1 cellular context compared by ENCODE assay signal in the genomic region with DNA sequence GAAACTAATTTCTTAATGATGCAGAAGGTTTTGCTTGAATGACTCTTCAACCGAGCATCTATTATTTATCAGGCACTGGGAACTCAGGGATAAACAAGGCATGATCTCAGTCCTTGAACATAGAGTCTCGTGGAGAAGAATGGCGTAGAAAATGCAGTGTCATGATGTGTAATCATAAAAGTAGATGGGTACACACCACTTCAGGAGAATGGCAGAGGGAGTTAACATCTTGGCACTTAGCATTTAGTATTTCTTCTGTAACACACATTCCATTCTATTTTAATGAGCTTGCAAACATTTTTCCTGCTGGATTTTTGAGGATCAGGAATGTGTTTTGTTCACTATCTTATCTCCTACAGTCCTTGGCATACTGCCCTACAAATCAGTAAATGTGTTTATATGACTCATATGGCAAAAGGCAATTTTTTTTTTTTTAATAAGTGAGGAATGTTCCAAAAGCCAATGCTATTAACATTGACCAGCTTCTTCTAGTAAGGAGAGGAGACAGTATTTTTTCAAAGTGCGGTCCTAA.
TF ChIP-seq lines count a peak whose summit lies in the region.

No MANE protein-coding gene starts in this region.

TF ChIP-seq in SK-N-SH, 30 proteins besides CTCF, POLR2A, EP300 and RAD21 (continued from another document):
- TF ChIP-seq, protein P1, sequence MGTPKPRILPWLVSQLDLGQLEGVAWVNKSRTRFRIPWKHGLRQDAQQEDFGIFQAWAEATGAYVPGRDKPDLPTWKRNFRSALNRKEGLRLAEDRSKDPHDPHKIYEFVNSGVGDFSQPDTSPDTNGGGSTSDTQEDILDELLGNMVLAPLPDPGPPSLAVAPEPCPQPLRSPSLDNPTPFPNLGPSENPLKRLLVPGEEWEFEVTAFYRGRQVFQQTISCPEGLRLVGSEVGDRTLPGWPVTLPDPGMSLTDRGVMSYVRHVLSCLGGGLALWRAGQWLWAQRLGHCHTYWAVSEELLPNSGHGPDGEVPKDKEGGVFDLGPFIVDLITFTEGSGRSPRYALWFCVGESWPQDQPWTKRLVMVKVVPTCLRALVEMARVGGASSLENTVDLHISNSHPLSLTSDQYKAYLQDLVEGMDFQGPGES (IDR thresholded peaks at IDR 0.05; ENCODE audit: low read depth, low read length): no peak
- TF ChIP-seq REST (IDR thresholded peaks at IDR 0.05; ENCODE audit: low read depth, low read length) (no peak), GATA2 (CRISPR knock-in tag; IDR thresholded peaks at IDR 0.05) (no peak; the same call in 1 of the 2 replicates), FOSL2 (IDR thresholded peaks at IDR 0.05; ENCODE audit: borderline replicate concordance, low read depth) (peak; percentile 74; the same call in 1 of the 2 replicates), SIN3A (IDR thresholded peaks at IDR 0.05; ENCODE audit: borderline replicate concordance, low read depth, low read length) (no peak), PBX3 (IDR thresholded peaks at IDR 0.05) (peak; percentile 46; the same call in 1 of the 2 replicates), NRF1 (IDR thresholded peaks at IDR 0.05; ENCODE audit: low read depth, low read length) (no peak), POLR2AphosphoS5 (IDR thresholded peaks at IDR 0.05; ENCODE audit: low read depth, low read length) (peak; percentile 48; the same call in 1 of the 2 replicates), RCOR1 (IDR thresholded peaks at IDR 0.05; ENCODE audit: low read length) (peak; percentile 85), JUND (IDR thresholded peaks at IDR 0.05) (peak; percentile 85), TEAD4 (IDR thresholded peaks at IDR 0.05; ENCODE audit: borderline replicate concordance, insufficient read depth) (peak; percentile 86), TCF12 (IDR thresholded peaks at IDR 0.05) (peak; percentile 89), CHD2 (IDR thresholded peaks at IDR 0.05; ENCODE audit: low read length, partially characterized antibody) (no peak), GABPA (IDR thresholded peaks at IDR 0.05; ENCODE audit: low read depth) (no peak), MXI1 (IDR thresholded peaks at IDR 0.05; ENCODE audit: low read depth, low read length) (no peak), EZH2phosphoT487 (IDR thresholded peaks at IDR 0.05; ENCODE audit: borderline replicate concordance, low read depth) (no peak)
- TF ChIP-seq, protein P2, sequence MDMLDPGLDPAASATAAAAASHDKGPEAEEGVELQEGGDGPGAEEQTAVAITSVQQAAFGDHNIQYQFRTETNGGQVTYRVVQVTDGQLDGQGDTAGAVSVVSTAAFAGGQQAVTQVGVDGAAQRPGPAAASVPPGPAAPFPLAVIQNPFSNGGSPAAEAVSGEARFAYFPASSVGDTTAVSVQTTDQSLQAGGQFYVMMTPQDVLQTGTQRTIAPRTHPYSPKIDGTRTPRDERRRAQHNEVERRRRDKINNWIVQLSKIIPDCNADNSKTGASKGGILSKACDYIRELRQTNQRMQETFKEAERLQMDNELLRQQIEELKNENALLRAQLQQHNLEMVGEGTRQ (IDR thresholded peaks at IDR 0.05; ENCODE audit: borderline replicate concordance, low read depth, low read length): no peak
- TF ChIP-seq, protein P3, sequence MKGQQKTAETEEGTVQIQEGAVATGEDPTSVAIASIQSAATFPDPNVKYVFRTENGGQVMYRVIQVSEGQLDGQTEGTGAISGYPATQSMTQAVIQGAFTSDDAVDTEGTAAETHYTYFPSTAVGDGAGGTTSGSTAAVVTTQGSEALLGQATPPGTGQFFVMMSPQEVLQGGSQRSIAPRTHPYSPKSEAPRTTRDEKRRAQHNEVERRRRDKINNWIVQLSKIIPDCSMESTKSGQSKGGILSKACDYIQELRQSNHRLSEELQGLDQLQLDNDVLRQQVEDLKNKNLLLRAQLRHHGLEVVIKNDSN (IDR thresholded peaks at IDR 0.05; ENCODE audit: borderline replicate concordance, low read depth): no peak
TF ChIP-seq in SK-N-SH: peak in this region for 13.
